ENCODE assay signal across 11 cellular contexts in the genomic region with DNA sequence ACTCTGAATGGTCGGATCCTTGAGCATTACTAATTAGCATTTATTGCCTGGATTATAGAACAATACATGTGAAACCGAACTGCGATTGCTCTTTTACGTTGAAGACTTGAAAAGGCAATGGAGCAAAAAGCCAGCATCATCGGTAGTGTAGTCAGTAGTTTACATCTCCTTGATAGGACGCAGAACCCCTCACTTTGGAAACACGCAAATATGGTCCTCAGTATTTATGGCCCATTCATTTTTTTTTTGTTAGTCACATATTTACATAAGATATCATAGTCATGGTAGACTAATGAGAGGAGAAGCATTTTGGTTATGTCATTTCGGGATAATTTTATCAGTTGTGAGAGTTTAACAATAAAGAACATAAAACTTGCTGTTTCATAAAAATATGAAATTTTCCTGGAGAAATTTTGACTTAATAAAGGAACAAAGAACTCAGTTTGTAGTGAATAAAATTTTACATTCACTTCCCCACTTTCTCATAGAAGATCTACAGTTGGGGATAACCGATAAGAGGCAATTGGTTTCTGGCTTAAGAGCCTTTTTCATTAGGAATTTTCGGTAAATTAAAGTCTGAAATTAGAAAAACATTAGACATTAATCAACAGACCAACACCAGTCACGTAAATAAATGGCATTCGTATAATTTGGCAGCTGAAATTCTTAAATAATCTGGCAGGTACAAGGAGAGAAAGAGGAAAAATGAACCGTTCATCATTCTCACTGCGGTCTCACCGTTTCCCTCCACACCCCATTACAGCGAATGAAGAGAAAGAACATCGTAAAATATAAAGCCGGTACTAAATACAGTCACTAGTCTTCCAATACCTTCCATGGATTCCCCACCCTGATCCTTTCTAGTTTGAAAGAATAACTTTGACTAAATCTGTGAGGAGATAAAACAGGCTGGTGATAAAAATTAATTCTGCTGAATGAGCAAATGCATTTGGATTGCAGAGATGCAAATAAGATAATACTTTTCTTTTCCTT. TPM values are rescaled to one million over a fixed set of nuclear protein-coding genes. Genes with fewer than 3 reads are reported as not detected.
DNase-seq lines count a peak whose midpoint lies in the region; ATAC-seq and TF ChIP-seq lines count a peak whose summit lies in the region.
"Had no signal": no experiment of that assay in that cellular context is flagged by ENCODE, and none has a peak within 500 bp of the region (broad histone marks: within the 10 kb centered on the region; RNA-seq: fewer than 3 reads in every experiment).

No MANE protein-coding gene starts in this region.

- TF ChIP-seq POLR2A in ovary (IDR thresholded peaks at IDR 0.05): no peak

- H3K9me3 Mint-ChIP-seq in endothelial cell (ENCODE audit: unreplicated experiment): no peaks in the 10 kb centered on the region
- H3K9me3 Mint-ChIP-seq: T-helper 1 cell treated with Interleukin-12 subunit alpha and Interleukin-12 subunit beta and Interleukin-4 antibody, amounts not matched to agents 30 μg/mL and 1 μg/mL, for 36 hours had no signal

- H3K27ac ChIP-seq in ACC112 (ENCODE audit: low read depth, low read length): peak overlapping the region; percentile 90
- peak overlapping the region in 1 of 2 donors; percentile 93 for H3K27ac ChIP-seq in ovary

- H3K27me3 Mint-ChIP-seq in endothelial cell (ENCODE audit: unreplicated experiment): peaks cover 3% of the 10 kb centered on the region

- H3K9me3 ChIP-seq in ovary: no peaks in the 10 kb centered on the region
- H3K9me3 ChIP-seq: pancreas had no signal

- H3K27me3 ChIP-seq in ACC112 (ENCODE audit: insufficient read depth, low read length) (no peaks in the 10 kb centered on the region), ovary (no peaks in the 10 kb centered on the region)

- ATAC-seq in GM21786 (IDR thresholded peaks at IDR 0.05; ENCODE audit: unreplicated experiment) (no peak), GM18873 (IDR thresholded peaks at IDR 0.05; ENCODE audit: low FRiP score, unreplicated experiment) (no peak), HG03565 (IDR thresholded peaks at IDR 0.05; ENCODE audit: unreplicated experiment) (no peak)
- ATAC-seq: pancreas had no signal

- peaks cover 99% of the 10 kb centered on the region for H3K79me2 ChIP-seq in ACC112 (ENCODE audit: control insufficient read depth, insufficient read depth, low read length, unreplicated experiment)

- TF ChIP-seq EP300 in ovary (IDR thresholded peaks at IDR 0.05): no peak

- TF ChIP-seq CTCF in endothelial cell (IDR thresholded peaks at IDR 0.05; ENCODE audit: unreplicated experiment): no peak
- TF ChIP-seq CTCF in ovary (IDR thresholded peaks at IDR 0.05): no peak

- peaks cover 18% of the 10 kb centered on the region for H3K4me1 Mint-ChIP-seq in endothelial cell (ENCODE audit: unreplicated experiment)

- intact Hi-C loops in ovary (cut with DNase I): loop anchor here in 2 of 4 donors (10.0 kb wide), 2 partner anchors 71 to 371 kb away; no protein-coding TSS in a partner anchor

- peak; percentile 38 for DNase-seq in NCI-H345 (lab: John Stamatoyannopoulos, UW)
- no peak for DNase-seq in endothelial cell (ENCODE audit: low spot score)
- DNase-seq in ovary: no peak
- no peak for DNase-seq in DMS 273 (lab: John Stamatoyannopoulos, UW; ENCODE audit: unreplicated experiment)
- DNase-seq: pancreas had no signal

- H2AFZ ChIP-seq in ACC112 (ENCODE audit: low read length, unreplicated experiment): no peak overlapping the region

- peak overlapping the region; percentile 19 for H3K4me3 Mint-ChIP-seq in endothelial cell (ENCODE audit: unreplicated experiment)
- H3K4me3 Mint-ChIP-seq: T-helper 1 cell treated with Interleukin-12 subunit alpha and Interleukin-12 subunit beta and Interleukin-4 antibody, amounts not matched to agents 30 μg/mL and 1 μg/mL, for 36 hours had no signal

- WGBS in ovary, 3 donors: 15 to 20% (median 18%) methylated on average over 18 of the region's 18 CpGs

- H3K36me3 Mint-ChIP-seq in endothelial cell (ENCODE audit: low read depth, unreplicated experiment): no peaks in the 10 kb centered on the region

- H3K36me3 ChIP-seq in ACC112 (ENCODE audit: insufficient read depth, low read length) (peaks cover 83% of the 10 kb centered on the region), ovary (no peaks in the 10 kb centered on the region)
- H3K36me3 ChIP-seq: pancreas had no signal

- peak overlapping the region; percentile 90 for H3K4me3 ChIP-seq in ACC112 (ENCODE audit: low read depth, low read length)
- peak overlapping the region; percentile 58 for H3K4me3 ChIP-seq in ovary

- H3K4me1 ChIP-seq in ACC112 (ENCODE audit: control insufficient read depth, insufficient read depth, low read length, unreplicated experiment): peaks cover 49% of the 10 kb centered on the region
- H3K4me1 ChIP-seq in ovary (ENCODE audit: insufficient read depth): peaks cover 3% of the 10 kb centered on the region
- H3K4me1 ChIP-seq: pancreas had no signal

- no peak overlapping the region for H3K27ac Mint-ChIP-seq in endothelial cell (ENCODE audit: unreplicated experiment)
- H3K27ac Mint-ChIP-seq: T-helper 1 cell treated with Interleukin-12 subunit alpha and Interleukin-12 subunit beta and Interleukin-4 antibody, amounts not matched to agents 30 μg/mL and 1 μg/mL, for 36 hours had no signal

RNA-seq across cellular contexts. Expression of a gene that starts 19.8 kb away (rescaled TPM):
- total RNA-seq in endothelial cell (ENCODE audit: unreplicated experiment): not detected
- total RNA-seq in ovary: 10 to 100 TPM in 1 of 7 donors, 1 to 10 TPM in 6; 1.3 to 13.2 (median 4.1) TPM
- polyA plus RNA-seq in ovary: under 1 TPM in 1 of 2 donors, not detected in 1; 0.32 TPM
- total RNA-seq: NCI-H460, pancreas had no signal
- polyA plus RNA-seq: pancreas had no signal
